ENCODE assay signal across 10 cellular contexts in genomic region chr12:28543021-28543890, GRCh38.
DNase-seq lines count a peak whose midpoint lies in the region; ATAC-seq lines count a peak whose summit lies in the region.
"Had no signal": no experiment of that assay in that cellular context is flagged by ENCODE, and none has a peak within 500 bp of the region (broad histone marks: within the 10 kb centered on the region; RNA-seq: fewer than 3 reads in every experiment).

No MANE protein-coding gene starts in this region.

- peak; percentile 43 to 64 for ATAC-seq in activated T-cell treated with anti-CD3 and anti-CD28 coated beads, Interleukin-2, amount 50 U/mL, for 72 hours (replicated peaks in 1 of 2)
- ATAC-seq in HG02798 (IDR thresholded peaks at IDR 0.05; ENCODE audit: poor library complexity, unreplicated experiment), result peak; percentile 83

- H3K4me3 Mint-ChIP-seq in activated T-cell treated with anti-CD3 and anti-CD28 coated beads, Interleukin-2, amount 50 U/mL, for 72 hours, result peak overlapping the region; percentile 8 to 55
- peak overlapping the region; percentile 18 for H3K4me3 Mint-ChIP-seq in T-helper 1 cell treated with Interleukin-12 subunit alpha and Interleukin-12 subunit beta and Interleukin-4 antibody, amounts not matched to agents 30 μg/mL and 1 μg/mL, for 36 hours

- peak overlapping the region; percentile 7 for H3K4me3 ChIP-seq in urinary bladder (ENCODE audit: low read depth, low read length)

- peak in 1 of 2 donors; percentile 16 for DNase-seq in activated T-cell treated with anti-CD3 and anti-CD28 coated beads, Interleukin-2, amount 50 U/mL, for 72 hours
- DNase-seq in activated T-cell treated with anti-CD3 and anti-CD28 coated beads for 4 hours, result no peak
- no peak for DNase-seq in NCI-H1694 treated with DMSO at 0.1 percent for 48 hours (lab: John Stamatoyannopoulos, UW)
- no peak for DNase-seq in 8988T
- no peak for DNase-seq in NCI-H1105 treated with DMSO at 0.1 percent for 48 hours (lab: John Stamatoyannopoulos, UW)
- DNase-seq: activated CD4-positive, alpha-beta T cell treated with anti-CD3 and anti-CD28 coated beads, Interleukin-2, amount 50 U/mL, for 1 hour; NCI-H1048 had no signal

- peaks cover 2% of the 10 kb centered on the region for H3K4me1 ChIP-seq in urinary bladder (ENCODE audit: insufficient read depth)

- peak overlapping the region; percentile 77 for H3K27ac ChIP-seq in urinary bladder (ENCODE audit: low read depth)

- peaks cover 15% of the 10 kb centered on the region for H3K4me1 Mint-ChIP-seq in activated T-cell treated with anti-CD3 and anti-CD28 coated beads, Interleukin-2, amount 50 U/mL, for 72 hours (ENCODE audit: low read depth)
- peaks cover 14% of the 10 kb centered on the region for H3K4me1 Mint-ChIP-seq in T-helper 1 cell treated with Interleukin-12 subunit alpha and Interleukin-12 subunit beta and Interleukin-4 antibody, amounts not matched to agents 30 μg/mL and 1 μg/mL, for 36 hours (ENCODE audit: low read depth)

- 71% methylated on average over 10 of the region's 10 CpGs for WGBS in urinary bladder

- H3K27me3 Mint-ChIP-seq in activated T-cell treated with anti-CD3 and anti-CD28 coated beads, Interleukin-2, amount 50 U/mL, for 72 hours (ENCODE audit: low read depth), result no peaks in the 10 kb centered on the region
- H3K27me3 Mint-ChIP-seq in T-helper 1 cell treated with Interleukin-12 subunit alpha and Interleukin-12 subunit beta and Interleukin-4 antibody, amounts not matched to agents 30 μg/mL and 1 μg/mL, for 36 hours (ENCODE audit: low read depth), result no peaks in the 10 kb centered on the region

- peaks cover 0 to 4% of the 10 kb centered on the region in 2 donors for H3K36me3 Mint-ChIP-seq in activated T-cell treated with anti-CD3 and anti-CD28 coated beads, Interleukin-2, amount 50 U/mL, for 72 hours (ENCODE audit: insufficient read depth in 2 of 2)
- H3K36me3 Mint-ChIP-seq in T-helper 1 cell treated with Interleukin-12 subunit alpha and Interleukin-12 subunit beta and Interleukin-4 antibody, amounts not matched to agents 30 μg/mL and 1 μg/mL, for 36 hours (ENCODE audit: low read depth), result peaks cover 10% of the 10 kb centered on the region

- peaks cover 0 to 3% of the 10 kb centered on the region in 2 donors for H3K9me3 Mint-ChIP-seq in activated T-cell treated with anti-CD3 and anti-CD28 coated beads, Interleukin-2, amount 50 U/mL, for 72 hours
- peaks cover 21% of the 10 kb centered on the region for H3K9me3 Mint-ChIP-seq in T-helper 1 cell treated with Interleukin-12 subunit alpha and Interleukin-12 subunit beta and Interleukin-4 antibody, amounts not matched to agents 30 μg/mL and 1 μg/mL, for 36 hours

- H3K27ac Mint-ChIP-seq in activated T-cell treated with anti-CD3 and anti-CD28 coated beads, Interleukin-2, amount 50 U/mL, for 72 hours, result peak overlapping the region; percentile 78
- H3K27ac Mint-ChIP-seq in T-helper 1 cell treated with Interleukin-12 subunit alpha and Interleukin-12 subunit beta and Interleukin-4 antibody, amounts not matched to agents 30 μg/mL and 1 μg/mL, for 36 hours, result peak overlapping the region; percentile 76

- no peaks in the 10 kb centered on the region for H3K36me3 ChIP-seq in urinary bladder (ENCODE audit: insufficient read depth)
